In the genomic region with DNA sequence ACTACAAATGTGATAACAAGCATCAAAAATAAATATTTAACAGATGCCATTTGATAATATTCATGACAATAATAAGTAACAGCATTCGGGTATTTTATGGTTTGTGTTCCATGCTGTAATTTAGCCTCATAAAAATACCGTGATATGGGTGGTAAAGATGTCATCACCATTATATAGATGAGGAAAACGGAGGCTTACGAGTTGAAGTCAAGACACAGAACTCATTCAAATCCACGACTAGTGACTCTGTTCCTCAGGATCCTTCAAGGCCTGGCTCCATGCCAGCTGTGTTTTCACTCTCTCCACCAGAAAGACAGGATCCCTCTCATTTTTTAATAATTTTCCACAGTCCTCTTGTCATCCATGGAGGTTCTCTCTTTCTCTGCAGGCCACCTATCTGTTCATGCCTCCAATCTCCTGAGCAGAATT, we compare ENCODE assay signal across 13 cellular contexts.
DNase-seq lines count a peak whose midpoint lies in the region; ATAC-seq and TF ChIP-seq lines count a peak whose summit lies in the region.
"Had no signal": no experiment of that assay in that cellular context is flagged by ENCODE, and none has a peak within 500 bp of the region (broad histone marks: within the 10 kb centered on the region; RNA-seq: fewer than 3 reads in every experiment).

No MANE protein-coding gene starts in this region.

- DNase-seq in adipocyte (ENCODE audit: low read depth) (no peak), fibroblast of pulmonary artery (ENCODE audit: low read depth) (no peak), tibial nerve (ENCODE audit: low spot score in 2 of 2) (peak; percentile 39 to 45), T-helper 1 cell (no peak), GOT3 (lab: John Stamatoyannopoulos, UW) (no peak), D341Med (ENCODE audit: low spot score) (no peak)
- DNase-seq: activated naive CD8-positive, alpha-beta T cell treated with anti-CD3 and anti-CD28 coated beads for 36 hours; CD4-positive, alpha-beta T cell; effector CD4-positive, alpha-beta T cell; naive thymus-derived CD4-positive, alpha-beta T cell had no signal

- ATAC-seq in HG03469 (IDR thresholded peaks at IDR 0.05; ENCODE audit: unreplicated experiment): no peak
- ATAC-seq: naive thymus-derived CD4-positive, alpha-beta T cell had no signal

- TF ChIP-seq CTCF in fibroblast of pulmonary artery (IDR thresholded peaks at IDR 0.05; ENCODE audit: low read length, missing control alignments) (no peak), tibial nerve (IDR thresholded peaks at IDR 0.05) (no peak)

- TF ChIP-seq EP300 in tibial nerve (IDR thresholded peaks at IDR 0.05): no peak

- H3K27ac ChIP-seq in muscle layer of colon (ENCODE audit: low read depth, low read length): peak overlapping the region; percentile 61
- peak overlapping the region in 3 of 4 donors; percentile 32 to 79 (median 58) for H3K27ac ChIP-seq in tibial nerve
- H3K27ac ChIP-seq: HL-60 had no signal

- WGBS in tibial nerve, 2 donors: 50 to 53% methylated on average over 5 of the region's 5 CpGs

- H3K9me3 ChIP-seq in adipocyte (ENCODE audit: control insufficient read depth, low read length) (no peaks in the 10 kb centered on the region), muscle layer of colon (ENCODE audit: low read length) (no peaks in the 10 kb centered on the region), tibial nerve (peaks cover 0 to 6% (median 0%) of the 10 kb centered on the region in 4 donors)

- no peaks in the 10 kb centered on the region for H3K27me3 ChIP-seq in adipocyte (replicated peaks; ENCODE audit: control insufficient read depth, insufficient read depth, low read length)
- no peaks in the 10 kb centered on the region for H3K27me3 ChIP-seq in muscle layer of colon (ENCODE audit: control insufficient read depth in 1 of 2, insufficient read depth in 2 of 2, low read length in 2 of 2)
- H3K27me3 ChIP-seq in tibial nerve: no peaks in the 10 kb centered on the region

- TF ChIP-seq POLR2A in tibial nerve (IDR thresholded peaks at IDR 0.05): no peak

- H3K9ac ChIP-seq in adipocyte (ENCODE audit: low read length) (peak overlapping the region; percentile 72), muscle layer of colon (ENCODE audit: low read length) (no peak overlapping the region)

- H3K4me1 ChIP-seq in adipocyte (ENCODE audit: control insufficient read depth, insufficient read depth, low read length): peaks cover 29% of the 10 kb centered on the region
- peaks cover 25% of the 10 kb centered on the region for H3K4me1 ChIP-seq in muscle layer of colon (ENCODE audit: insufficient read depth, low read length)
- peaks cover 0 to 46% (median 19%) of the 10 kb centered on the region in 4 donors for H3K4me1 ChIP-seq in tibial nerve

- H3K36me3 ChIP-seq in adipocyte (ENCODE audit: control insufficient read depth, insufficient read depth, low read length, severe bottlenecking) (no peaks in the 10 kb centered on the region), muscle layer of colon (ENCODE audit: insufficient read depth, low read length) (no peaks in the 10 kb centered on the region), tibial nerve (peaks cover 0 to 8% (median 0%) of the 10 kb centered on the region in 3 donors)

- peak overlapping the region; percentile 70 for H3K4me3 ChIP-seq in adipocyte (ENCODE audit: low read length)
- H3K4me3 ChIP-seq in fibroblast of pulmonary artery (replicated peaks; ENCODE audit: low read depth, low read length): peak overlapping the region; percentile 31
- H3K4me3 ChIP-seq in muscle layer of colon (ENCODE audit: low read depth in 1 of 2, low read length in 2 of 2): peak overlapping the region in 1 of 2 donors; percentile 24
- H3K4me3 ChIP-seq in tibial nerve: peak overlapping the region in 1 of 4 donors; percentile 32

Comparison
In these comparisons a context has a peak if more than half of its experiments do, and no peak if none do; other contexts are left out.
1. DNase-seq: peak in tibial nerve (2 of 2); none in adipocyte (single experiment), fibroblast of pulmonary artery (single experiment), T-helper 1 cell (0 of 5), GOT3 (single experiment) and D341Med (single experiment).